In genomic region chr4:335515-335914, GRCh38 we compare ENCODE assay signal across 10 cellular contexts. TPM values are rescaled to one million over a fixed set of nuclear protein-coding genes. Genes with fewer than 3 reads are reported as not detected.
DNase-seq lines count a peak whose midpoint lies in the region; ATAC-seq and TF ChIP-seq lines count a peak whose summit lies in the region.
"Had no signal": no experiment of that assay in that cellular context is flagged by ENCODE, and none has a peak within 500 bp of the region (broad histone marks: within the 10 kb centered on the region; RNA-seq: fewer than 3 reads in every experiment).

No MANE protein-coding gene starts in this region.

- peak overlapping the region; percentile 59 for H3K4me3 Mint-ChIP-seq in activated CD8-positive, alpha-beta T cell treated with anti-CD3 and anti-CD28 coated beads, Interleukin-2, amount 10 ng/mL, durations not matched to agents 7 days and 5 days
- peak overlapping the region; percentile 53 for H3K4me3 Mint-ChIP-seq in memory B cell

- H3K27ac ChIP-seq in heart left ventricle (peak overlapping the region in 7 of 12 donors; percentile 94 to 99 (median 96)), heart right ventricle (peak overlapping the region in 5 of 10 donors; percentile 96 to 98 (median 97)), tibial nerve (peak overlapping the region in 3 of 4 donors; percentile 73 to 98 (median 92)), prostate gland (no peak overlapping the region)

- peaks cover 2% of the 10 kb centered on the region for H3K27me3 Mint-ChIP-seq in activated CD8-positive, alpha-beta T cell treated with anti-CD3 and anti-CD28 coated beads, Interleukin-2, amount 10 ng/mL, durations not matched to agents 7 days and 5 days (ENCODE audit: low read depth)
- no peaks in the 10 kb centered on the region for H3K27me3 Mint-ChIP-seq in memory B cell

- CTCF ChIA-PET in activated CD8-positive, alpha-beta T cell treated with anti-CD3 and anti-CD28 coated beads, Interleukin-2, amount 10 ng/mL, durations not matched to agents 7 days and 5 days (lab: Charles Lee), result no interaction called here

- H3K36me3 Mint-ChIP-seq in activated CD8-positive, alpha-beta T cell treated with anti-CD3 and anti-CD28 coated beads, Interleukin-2, amount 10 ng/mL, durations not matched to agents 7 days and 5 days (ENCODE audit: low read depth), result peaks cover 35% of the 10 kb centered on the region
- peaks cover 15% of the 10 kb centered on the region for H3K36me3 Mint-ChIP-seq in memory B cell

- H3K4me1 ChIP-seq in heart left ventricle (peaks cover 0 to 30% (median 16%) of the 10 kb centered on the region in 12 donors), heart right ventricle (peaks cover 3 to 34% (median 23%) of the 10 kb centered on the region in 9 donors), tibial nerve (peaks cover 0 to 30% (median 12%) of the 10 kb centered on the region in 4 donors), prostate gland (replicated peaks) (no peaks in the 10 kb centered on the region)

- intact Hi-C loops in heart left ventricle (cut with DNase I), result loop anchor here in 4 of 10 donors (5.0 to 10.0 kb wide), 4 partner anchors 91 to 162 kb away; partner anchors contain the start of genes PIGG (in 1 of the 4) and ZNF721 (in 1 of the 4)
- intact Hi-C loops in heart right ventricle (cut with DNase I), result loop anchor here in 2 of 10 donors (10.0 kb wide), 1 partner anchor 91 kb away; no protein-coding TSS in a partner anchor
- intact Hi-C loops in prostate gland (cut with DNase I), result loop anchor here (10.0 kb wide), 1 partner anchor 339 kb away; the partner anchor contains the start of genes ATP5ME and MYL5

- TF ChIP-seq POLR2A in heart left ventricle (IDR thresholded peaks at IDR 0.05) (no peak), tibial nerve (IDR thresholded peaks at IDR 0.05) (no peak), prostate gland (IDR thresholded peaks at IDR 0.05) (no peak)

- H3K9me3 ChIP-seq in heart left ventricle, result peaks cover 0 to 17% (median 0%) of the 10 kb centered on the region in 12 donors
- H3K9me3 ChIP-seq in heart right ventricle, result peaks cover 0 to 41% (median 0%) of the 10 kb centered on the region in 11 donors
- peaks cover 0 to 5% (median 0%) of the 10 kb centered on the region in 4 donors for H3K9me3 ChIP-seq in tibial nerve
- H3K9me3 ChIP-seq in prostate gland, result no peaks in the 10 kb centered on the region

- no peaks in the 10 kb centered on the region for H3K36me3 ChIP-seq in heart left ventricle
- H3K36me3 ChIP-seq in heart right ventricle, result peaks cover 0 to 2% (median 0%) of the 10 kb centered on the region in 9 donors
- H3K36me3 ChIP-seq in tibial nerve, result peaks cover 0 to 10% (median 0%) of the 10 kb centered on the region in 3 donors
- no peaks in the 10 kb centered on the region for H3K36me3 ChIP-seq in prostate gland

- H3K27me3 ChIP-seq in heart left ventricle (no peaks in the 10 kb centered on the region), heart right ventricle (no peaks in the 10 kb centered on the region), tibial nerve (no peaks in the 10 kb centered on the region), prostate gland (replicated peaks; ENCODE audit: insufficient read depth) (no peaks in the 10 kb centered on the region)

- H3K4me1 Mint-ChIP-seq in activated CD8-positive, alpha-beta T cell treated with anti-CD3 and anti-CD28 coated beads, Interleukin-2, amount 10 ng/mL, durations not matched to agents 7 days and 5 days (ENCODE audit: low read depth), result peaks cover 25% of the 10 kb centered on the region
- H3K4me1 Mint-ChIP-seq in memory B cell, result peaks cover 14% of the 10 kb centered on the region

- no peak for ATAC-seq in heart left ventricle
- no peak for ATAC-seq in heart right ventricle
- ATAC-seq in activated CD8-positive, alpha-beta T cell treated with anti-CD3 and anti-CD28 coated beads, Interleukin-2, amount 10 ng/mL, durations not matched to agents 7 days and 5 days, result no peak
- no peak for ATAC-seq in memory B cell (ENCODE audit: low read depth)
- ATAC-seq: activated CD4-positive, CD25-positive, alpha-beta regulatory T cell treated with anti-CD3 and anti-CD28 coated beads, Interleukin-2, amount 50 U/mL, for 24 hours had no signal

- 63 to 76% (median 67%) methylated on average over 2 of the region's 2 CpGs for WGBS in heart left ventricle, 4 donors
- 63 to 75% methylated on average over 2 of the region's 2 CpGs for WGBS in heart right ventricle, 2 donors
- 77 to 79% methylated on average over 2 of the region's 2 CpGs for WGBS in tibial nerve, 2 donors
- 48% methylated on average over 2 of the region's 2 CpGs for WGBS in prostate gland

- H3K4me3 ChIP-seq in heart left ventricle, result peak overlapping the region in 3 of 12 donors; percentile 92 to 96 (median 94)
- H3K4me3 ChIP-seq in heart right ventricle, result peak overlapping the region in 2 of 10 donors; percentile 92 to 97
- no peak overlapping the region for H3K4me3 ChIP-seq in tibial nerve
- H3K4me3 ChIP-seq in prostate gland, result no peak overlapping the region

- no peak for TF ChIP-seq CTCF in heart left ventricle (IDR thresholded peaks at IDR 0.05)
- TF ChIP-seq CTCF in heart right ventricle (IDR thresholded peaks at IDR 0.05), result no peak
- no peak for TF ChIP-seq CTCF in tibial nerve (IDR thresholded peaks at IDR 0.05)
- TF ChIP-seq CTCF in prostate gland (IDR thresholded peaks at IDR 0.05), result no peak

- peaks cover 27% of the 10 kb centered on the region for H3K9me3 Mint-ChIP-seq in activated CD8-positive, alpha-beta T cell treated with anti-CD3 and anti-CD28 coated beads, Interleukin-2, amount 10 ng/mL, durations not matched to agents 7 days and 5 days (ENCODE audit: insufficient read depth)
- peaks cover 5% of the 10 kb centered on the region for H3K9me3 Mint-ChIP-seq in memory B cell

- DNase-seq in heart left ventricle (no peak), heart right ventricle (no peak), memory B cell (ENCODE audit: low spot score in 2 of 2) (no peak), tibial nerve (ENCODE audit: low spot score in 2 of 2) (no peak), NCI-H146 treated with DMSO at 0.1 percent for 48 hours (lab: John Stamatoyannopoulos, UW; ENCODE audit: unreplicated experiment) (no peak), OCI-M2 (lab: John Stamatoyannopoulos, UW; ENCODE audit: unreplicated experiment) (no peak), prostate gland (ENCODE audit: low spot score) (no peak)
- no peak for DNase-seq in activated CD8-positive, alpha-beta T cell treated with anti-CD3 and anti-CD28 coated beads, Interleukin-2, amount 10 ng/mL, durations not matched to agents 7 days and 5 days
- DNase-seq: NCI-H1048 had no signal

- H3K27ac Mint-ChIP-seq in activated CD8-positive, alpha-beta T cell treated with anti-CD3 and anti-CD28 coated beads, Interleukin-2, amount 10 ng/mL, durations not matched to agents 7 days and 5 days, result peak overlapping the region; percentile 75
- H3K27ac Mint-ChIP-seq in memory B cell, result peak overlapping the region; percentile 50

- POLR2A ChIA-PET in activated CD8-positive, alpha-beta T cell treated with anti-CD3 and anti-CD28 coated beads, Interleukin-2, amount 10 ng/mL, durations not matched to agents 7 days and 5 days (lab: Charles Lee), result no interaction called here

- TF ChIP-seq EP300 in tibial nerve (IDR thresholded peaks at IDR 0.05), result no peak

RNA-seq across cellular contexts. Expression of gene ZNF141, which starts 2.1 kb away (rescaled TPM):
- 10 to 100 TPM in 2 of 9 donors, 1 to 10 TPM in 7; 3.3 to 12.5 (median 8.7) TPM for total RNA-seq in heart left ventricle
- polyA plus RNA-seq in heart left ventricle, result 1 to 10 TPM; 2.6 to 3.0 TPM
- 10 to 100 TPM in 2 of 10 donors, 1 to 10 TPM in 8; 6.3 to 10.8 (median 7.8) TPM for total RNA-seq in heart right ventricle
- 1 to 10 TPM; 1.5 to 7.5 TPM for polyA plus RNA-seq in heart right ventricle
- 10 to 100 TPM; 30.1 to 31.5 TPM for total RNA-seq in activated CD8-positive, alpha-beta T cell treated with anti-CD3 and anti-CD28 coated beads, Interleukin-2, amount 10 ng/mL, durations not matched to agents 7 days and 5 days
- total RNA-seq in tibial nerve, result 10 to 100 TPM; 26.1 to 33.1 (median 29.6) TPM
- 10 to 100 TPM; 17.2 to 32.2 TPM for total RNA-seq in prostate gland

RNA-seq across cellular contexts. Expression of gene ZNF732, which starts 30.2 kb away (rescaled TPM):
- total RNA-seq in heart left ventricle, result under 1 TPM in 1 of 9 donors, not detected in 8; 0.32 TPM
- polyA plus RNA-seq in heart left ventricle, result under 1 TPM; 0.04 to 0.08 TPM
- under 1 TPM in 2 of 10 donors, not detected in 8; 0.12 to 0.19 TPM for total RNA-seq in heart right ventricle
- polyA plus RNA-seq in heart right ventricle, result under 1 TPM in 1 of 2 donors, not detected in 1; 0.15 TPM
- total RNA-seq in activated CD8-positive, alpha-beta T cell treated with anti-CD3 and anti-CD28 coated beads, Interleukin-2, amount 10 ng/mL, durations not matched to agents 7 days and 5 days, result not detected
- total RNA-seq in tibial nerve, result under 1 TPM in 3 of 4 donors, not detected in 1; 0.39 to 0.63 (median 0.44) TPM
- total RNA-seq in prostate gland, result 1 to 10 TPM in 1 of 2 donors, under 1 TPM in 1; 0.14 to 2.3 TPM

Comparison
In these comparisons a context has a peak if more than half of its experiments do, and no peak if none do; other contexts are left out.
1. H3K27ac ChIP-seq: peak in heart left ventricle (7 of 12) and tibial nerve (3 of 4); none in prostate gland (0 of 2).